Comparison of ENCODE assay signal across 30 cellular contexts in genomic region chr5:154603011-154603410, GRCh38.
"Had no signal": no experiment of that assay in that cellular context is flagged by ENCODE, and none has a peak within 500 bp of the region (broad histone marks: within the 10 kb centered on the region; RNA-seq: fewer than 3 reads in every experiment).

No MANE protein-coding gene starts in this region.

- H3K27ac Mint-ChIP-seq: naive thymus-derived CD4-positive, alpha-beta T cell; natural killer cell treated with Interleukin-12 subunit alpha and Interleukin-12 subunit beta and Interleukin-15 and Interleukin-18, amount 100 ng/mL, for 72 hours; stimulated activated naive B cell treated with anti-CD40 and anti-IgM and Interleukin-4, amounts not matched to agents 10 μg/mL and 1 μg/mL and 100 μg/mL, for 72 hours had no signal

- H3K9me3 Mint-ChIP-seq: natural killer cell treated with Interleukin-12 subunit alpha and Interleukin-12 subunit beta and Interleukin-15 and Interleukin-18, amount 100 ng/mL, for 72 hours had no signal

- H3K9me3 ChIP-seq: left lung, lower lobe of right lung, mucosa of descending colon, pancreas, prostate gland, stomach, testis, thyroid gland, transverse colon, upper lobe of right lung had no signal

- H3K4me1 ChIP-seq: pancreas, prostate gland, testis, thyroid gland, upper lobe of right lung had no signal

- H3K4me3 Mint-ChIP-seq: naive thymus-derived CD4-positive, alpha-beta T cell; natural killer cell treated with Interleukin-12 subunit alpha and Interleukin-12 subunit beta and Interleukin-15 and Interleukin-18, amount 100 ng/mL, for 72 hours; stimulated activated naive B cell treated with anti-CD40 and anti-IgM and Interleukin-4, amounts not matched to agents 10 μg/mL and 1 μg/mL and 100 μg/mL, for 72 hours had no signal

- H3K4me3 ChIP-seq: left lung, lower lobe of right lung, mucosa of descending colon, pancreas, prostate gland, skin epidermis, stomach, testis, thyroid gland, transverse colon, upper lobe of right lung had no signal

- H3K27me3 ChIP-seq: testis, thyroid gland had no signal

- DNase-seq: hippocampal formation; kidney; left colon; left lung; lower lobe of right lung; mammary epithelial cell; mesenchymal stem cell; midbrain; mucosa of descending colon; naive thymus-derived CD4-positive, alpha-beta T cell; nucleus accumbens; pancreas; posterior cingulate gyrus; retina; right cardiac atrium; stimulated activated CD4-positive, alpha-beta T cell treated with anti-CD3 and anti-CD28 coated beads, Interleukin-12 subunit alpha, Interleukin-12 subunit beta, amount 100 ng/mL, for 4 hours; stimulated activated CD4-positive, alpha-beta T cell treated with anti-CD3 and anti-CD28 coated beads, Interleukin-15, amount 100 ng/mL, for 24 hours; stimulated activated CD4-positive, alpha-beta T cell treated with anti-CD3 and anti-CD28 coated beads, Interleukin-2, amount 100 ng/mL, for 24 hours; stimulated activated CD4-positive, alpha-beta T cell treated with anti-CD3 and anti-CD28 coated beads, Interleukin-4, amount 100 ng/mL, for 1 hour; stimulated activated naive B cell treated with anti-CD40 and anti-IgM and Interleukin-4, amounts not matched to agents 10 μg/mL and 1 μg/mL and 100 μg/mL, for 72 hours; stimulated activated naive CD8-positive, alpha-beta T cell treated with anti-CD3 and anti-CD28 coated beads, Interleukin-15, Interleukin-2, amounts not matched to agents 100 U/mL and 50 U/mL, for 24 hours; stomach; testis; thyroid gland; transverse colon; upper lobe of right lung had no signal

- ATAC-seq: left colon; left lung; mucosa of descending colon; naive thymus-derived CD4-positive, alpha-beta T cell; natural killer cell treated with Interleukin-12 subunit alpha and Interleukin-12 subunit beta and Interleukin-15 and Interleukin-18, amount 100 ng/mL, for 72 hours; pancreas; right cardiac atrium; sciatic nerve; stimulated activated naive CD8-positive, alpha-beta T cell treated with anti-CD3 and anti-CD28 coated beads, Interleukin-15, Interleukin-2, amounts not matched to agents 100 U/mL and 50 U/mL, for 24 hours; upper lobe of right lung had no signal

- H3K36me3 Mint-ChIP-seq: natural killer cell treated with Interleukin-12 subunit alpha and Interleukin-12 subunit beta and Interleukin-15 and Interleukin-18, amount 100 ng/mL, for 72 hours; stimulated activated naive B cell treated with anti-CD40 and anti-IgM and Interleukin-4, amounts not matched to agents 10 μg/mL and 1 μg/mL and 100 μg/mL, for 72 hours had no signal

- H3K27ac ChIP-seq: left lung, lower lobe of right lung, pancreas, prostate gland, skin epidermis, stomach, testis, thyroid gland, upper lobe of right lung had no signal

- H3K36me3 ChIP-seq: left lung, lower lobe of right lung, pancreas, prostate gland, stomach, thyroid gland, transverse colon, upper lobe of right lung had no signal
